Comparison of ENCODE assay signal across 11 cellular contexts in genomic region chr15:74130089-74130848, GRCh38. TPM values are rescaled to one million over a fixed set of nuclear protein-coding genes. Genes with fewer than 3 reads are reported as not detected.
A peak's percentile ranks its signal among the peaks of the same experiment; 100 is the strongest.
DNase-seq lines count a peak whose midpoint lies in the region; FAIRE-seq and TF ChIP-seq lines count a peak whose summit lies in the region.
"Had no signal": no experiment of that assay in that cellular context is flagged by ENCODE, and none has a peak within 500 bp of the region (broad histone marks: within the 10 kb centered on the region; RNA-seq: fewer than 3 reads in every experiment).

Gene ISLR2 (plus strand): TSS chr15:74130586. CDS start chr15:74132755, 2,169 bp downstream.

- H2AFZ ChIP-seq in SK-N-SH (ENCODE audit: low read depth), result 0 out of 2 replicates have a peak within 1 kb of the TSS, but pooled peaks have one; percentile 56

- H3K4me2 ChIP-seq in SK-N-SH (peak within 1 kb of the TSS; percentile 71), skeletal muscle satellite cell (ENCODE audit: low read length) (peak within 1 kb of the TSS; percentile 38)

- H3K9me3 ChIP-seq in SK-N-SH (no peaks in the 10 kb centered on the region), skeletal muscle satellite cell (replicated peaks; ENCODE audit: low read length) (peaks cover 3% of the 10 kb centered on the region)

- no peaks in the 10 kb centered on the region for H3K9me2 ChIP-seq in SK-N-SH

- no peaks in the 10 kb centered on the region for H3K79me2 ChIP-seq in SK-N-SH (ENCODE audit: insufficient read depth)

- H3K4me3 ChIP-seq in SK-N-SH (ENCODE audit: low read depth in 2 of 2, low read length in 1 of 2) (peak within 1 kb of the TSS; percentile 23 to 41), skeletal muscle satellite cell (ENCODE audit: low read length) (no peak within 1 kb of the TSS)

- H3K9ac ChIP-seq in SK-N-SH (no peak within 1 kb of the TSS), skeletal muscle satellite cell (ENCODE audit: low read depth, low read length) (no peak within 1 kb of the TSS)

- no peaks in the 10 kb centered on the region for H3K36me3 ChIP-seq in SK-N-SH (replicated peaks in 1 of 2; ENCODE audit: control insufficient read depth in 1 of 2, insufficient read depth in 2 of 2, low read length in 1 of 2)
- no peaks in the 10 kb centered on the region for H3K36me3 ChIP-seq in skeletal muscle satellite cell (ENCODE audit: insufficient read depth, low read length)

- H3K4me1 ChIP-seq in SK-N-SH (ENCODE audit: control insufficient read depth in 1 of 2, insufficient read depth in 2 of 2, low read depth in 1 of 2, low read length in 1 of 2), result peaks cover 0 to 31% of the 10 kb centered on the region in 2 experiments; a peak in 1 of 4 replicates
- peaks cover 12% of the 10 kb centered on the region for H3K4me1 ChIP-seq in skeletal muscle satellite cell (ENCODE audit: control insufficient read depth, insufficient read depth, low read length)

- H3K27ac ChIP-seq in SK-N-SH (ENCODE audit: low read depth in 2 of 2, low read length in 1 of 2), result peak within 1 kb of the TSS in 1 of 2 experiments; percentile 44; a peak in 2 of 4 replicates
- H3K27ac ChIP-seq: C4-2B had no signal

- peaks cover 32% of the 10 kb centered on the region for H3K27me3 ChIP-seq in SK-N-SH (ENCODE audit: insufficient read depth)
- peaks cover 94% of the 10 kb centered on the region for H3K27me3 ChIP-seq in skeletal muscle satellite cell (ENCODE audit: control insufficient read depth, insufficient read depth, low read length)

- FAIRE-seq in frontal cortex (lab: Jason Lieb, UNC), result no peak

- TF ChIP-seq EP300 in SK-N-SH (IDR thresholded peaks at IDR 0.05; ENCODE audit: borderline replicate concordance in 1 of 2, low read depth in 1 of 2, low read length in 1 of 2), result no peak

- 7% methylated on average over 45 of the region's 55 CpGs for WGBS in SK-N-SH (ENCODE audit: low lambda C conversion rate)

- no peak for TF ChIP-seq RAD21 in SK-N-SH (IDR thresholded peaks at IDR 0.05; ENCODE audit: low read length)

- TF ChIP-seq CTCF in SK-N-SH (IDR thresholded peaks at IDR 0.05), result no peak

- no peaks in the 10 kb centered on the region for H3F3A ChIP-seq in SK-N-SH (replicated peaks; ENCODE audit: insufficient read depth)

- POLR2A ChIA-PET in SK-N-SH (lab: Yijun Ruan, JAX), result interaction anchor here (0.6 to 3.4 kb wide), 6 partner anchors 26 to 178 kb away, joined by 3 to 17 read pairs (median 5); partner anchors contain the start of gene STRA6

- no peaks in the 10 kb centered on the region for H4K20me1 ChIP-seq in SK-N-SH (ENCODE audit: insufficient read depth)

- peak; percentile 15 to 66 for DNase-seq in NCI-H524 (lab: John Stamatoyannopoulos, UW)
- DNase-seq in NCI-H524 treated with DMSO at 0.1 percent for 48 hours (lab: John Stamatoyannopoulos, UW), result no peak
- peak; percentile 87 for DNase-seq in SK-N-SH
- DNase-seq in frontal cortex (ENCODE audit: low spot score in 2 of 2), result no peak
- no peak for DNase-seq in activated naive CD4-positive, alpha-beta T cell (lab: John Stamatoyannopoulos, UW)
- DNase-seq in NCI-H1930 (lab: John Stamatoyannopoulos, UW), result no peak
- DNase-seq in KG1 (lab: John Stamatoyannopoulos, UW), result no peak

- CTCF ChIA-PET in SK-N-SH (lab: Yijun Ruan, JAX), result interaction anchor here (0.8 to 6.5 kb wide), 9 partner anchors 44 to 191 kb away, joined by 3 to 110 read pairs (median 26); partner anchors contain the start of genes ISLR and STRA6

TF ChIP-seq in SK-N-SH, 30 proteins besides CTCF, POLR2A, EP300 and RAD21:
- TF ChIP-seq FOXJ3 (CRISPR knock-in tag; IDR thresholded peaks at IDR 0.05) (no peak), GATA2 (CRISPR knock-in tag; IDR thresholded peaks at IDR 0.05) (0 out of 2 replicates have a peak, but pooled peaks have one; percentile 13), MXI1 (IDR thresholded peaks at IDR 0.05; ENCODE audit: low read depth, low read length) (no peak), RFX5 (IDR thresholded peaks at IDR 0.05; ENCODE audit: low read length) (no peak), GABPA (IDR thresholded peaks at IDR 0.05; ENCODE audit: low read depth) (no peak), POLR2AphosphoS5 (IDR thresholded peaks at IDR 0.05; ENCODE audit: low read depth, low read length) (no peak), SMC3 (IDR thresholded peaks at IDR 0.05; ENCODE audit: low read depth, low read length) (no peak), TCF12 (IDR thresholded peaks at IDR 0.05) (no peak), TEAD4 (IDR thresholded peaks at IDR 0.05; ENCODE audit: borderline replicate concordance, insufficient read depth) (no peak)

RNA-seq across cellular contexts. Expression of gene ISLR2, which starts in this region (rescaled TPM):
- polyA plus RNA-seq in SK-N-SH (2012; rRNA removed), result 0.56 and 0.58 TPM in 2 replicates
- polyA plus RNA-seq in SK-N-SH (2012; cell fraction: cytosol; rRNA removed), result 0.46 and 0.64 TPM in 2 replicates
- 0.45 and 1.1 TPM in 2 replicates for polyA plus RNA-seq in SK-N-SH (2012; cell fraction: nucleus; rRNA removed)
- total RNA-seq in frontal cortex, result 113 TPM
- total RNA-seq in skeletal muscle satellite cell (2012; rRNA removed), result under 0.01 and 0.25 TPM in 2 replicates
- total RNA-seq: liver; T-helper 2 cell treated with Interferon-gamma antibody and Interleukin-4, amounts not matched to agents 100 ng/mL and 5 ng/mL, for 36 hours had no signal

Comparison
In these comparisons a context has a peak if more than half of its experiments do, and no peak if none do; other contexts are left out.
1. DNase-seq: peak in NCI-H524 (2 of 2) and SK-N-SH (single experiment); none in NCI-H524 treated with DMSO at 0.1 percent for 48 hours (single experiment), frontal cortex (0 of 2), activated naive CD4-positive, alpha-beta T cell (0 of 4), NCI-H1930 (0 of 2) and KG1 (single experiment).